Comparison of ENCODE assay signal across 13 cellular contexts in genomic region chr19:7450243-7451223, GRCh38. TPM values are rescaled to one million over a fixed set of nuclear protein-coding genes. Genes with fewer than 3 reads are reported as not detected.
DNase-seq lines count a peak whose midpoint lies in the region; ATAC-seq, FAIRE-seq and TF ChIP-seq lines count a peak whose summit lies in the region.
"Had no signal": no experiment of that assay in that cellular context is flagged by ENCODE, and none has a peak within 500 bp of the region (broad histone marks: within the 10 kb centered on the region; RNA-seq: fewer than 3 reads in every experiment).

No MANE protein-coding gene starts in this region.

- no peaks in the 10 kb centered on the region for H3K27me3 Mint-ChIP-seq in HFFc6 (ENCODE audit: insufficient read depth)
- H3K27me3 Mint-ChIP-seq: natural killer cell treated with Interleukin-12 subunit alpha and Interleukin-12 subunit beta and Interleukin-15 and Interleukin-18, amount 100 ng/mL, for 72 hours had no signal

- H3K36me3 ChIP-seq in esophagus muscularis mucosa (peaks cover 34 to 95% (median 76%) of the 10 kb centered on the region in 4 donors), mucosa of descending colon (ENCODE audit: low read depth) (peaks cover 9% of the 10 kb centered on the region)

- no peaks in the 10 kb centered on the region for H3K27me3 ChIP-seq in esophagus muscularis mucosa
- H3K27me3 ChIP-seq: suprapubic skin had no signal

- FAIRE-seq in G401.6 (lab: Jason Lieb, UNC): peak; percentile 15

- WGBS in esophagus muscularis mucosa: 79% methylated on average over 53 of the region's 53 CpGs

- no peak overlapping the region for H3K4me3 Mint-ChIP-seq in HFFc6
- H3K4me3 Mint-ChIP-seq: natural killer cell treated with Interleukin-12 subunit alpha and Interleukin-12 subunit beta and Interleukin-15 and Interleukin-18, amount 100 ng/mL, for 72 hours had no signal

- no peak for TF ChIP-seq CTCF in esophagus muscularis mucosa (IDR thresholded peaks at IDR 0.05)
- no peak for TF ChIP-seq CTCF in mucosa of descending colon (IDR thresholded peaks at IDR 0.05)
- no peak for TF ChIP-seq CTCF in HFFc6 (IDR thresholded peaks at IDR 0.05)

- peak; percentile 23 for ATAC-seq in mucosa of descending colon
- ATAC-seq: natural killer cell treated with Interleukin-12 subunit alpha and Interleukin-12 subunit beta and Interleukin-15 and Interleukin-18, amount 100 ng/mL, for 72 hours had no signal

- H3K4me1 Mint-ChIP-seq in HFFc6 (ENCODE audit: low read depth): no peaks in the 10 kb centered on the region

- H3K9me3 ChIP-seq in esophagus muscularis mucosa (no peaks in the 10 kb centered on the region), mucosa of descending colon (no peaks in the 10 kb centered on the region)
- H3K9me3 ChIP-seq: suprapubic skin had no signal

- TF ChIP-seq POLR2A in esophagus muscularis mucosa (IDR thresholded peaks at IDR 0.05; ENCODE audit: low read depth): no peak

- H3K27ac ChIP-seq in esophagus muscularis mucosa (replicated peaks in 1 of 4): no peak overlapping the region
- H3K27ac ChIP-seq: suprapubic skin had no signal

- H3K36me3 Mint-ChIP-seq in HFFc6 (ENCODE audit: low read depth): peaks cover 66% of the 10 kb centered on the region

- no peak for TF ChIP-seq EP300 in esophagus muscularis mucosa (IDR thresholded peaks at IDR 0.05)

- intact Hi-C loops in esophagus muscularis mucosa (cut with DNase I) (no loop called here), mucosa of descending colon (cut with DNase I, micrococcal nuclease) (no loop called here), head of caudate nucleus (cut with DNase I) (no loop called here)

- H3K27ac Mint-ChIP-seq in HFFc6: no peak overlapping the region
- H3K27ac Mint-ChIP-seq: activated T-helper 2 cell treated with anti-CD3 and anti-CD28 coated beads, Interferon-gamma antibody, Interleukin-2, Interleukin-4, amounts not matched to agents 10 μg/mL and 5 μg/mL and 100 μg/mL, durations not matched to agents 14 hours and 24 hours and 36 hours; natural killer cell treated with Interleukin-12 subunit alpha and Interleukin-12 subunit beta and Interleukin-15 and Interleukin-18, amount 100 ng/mL, for 72 hours had no signal

- H3K4me1 ChIP-seq in esophagus muscularis mucosa (no peaks in the 10 kb centered on the region), mucosa of descending colon (ENCODE audit: low read depth) (no peaks in the 10 kb centered on the region)
- H3K4me1 ChIP-seq: suprapubic skin had no signal

- H3K4me3 ChIP-seq in esophagus muscularis mucosa: no peak overlapping the region
- no peak overlapping the region for H3K4me3 ChIP-seq in mucosa of descending colon
- H3K4me3 ChIP-seq: suprapubic skin had no signal

- DNase-seq in RPMI7951 (ENCODE audit: low read depth): peak; percentile 18
- DNase-seq in esophagus muscularis mucosa (ENCODE audit: extremely low spot score): peak; percentile 98
- DNase-seq in mucosa of descending colon: no peak
- no peak for DNase-seq in DMS53 treated with DMSO at 0.1 percent for 48 hours (lab: John Stamatoyannopoulos, UW; ENCODE audit: unreplicated experiment)
- DNase-seq in cerebellum (ENCODE audit: low spot score): no peak
- no peak for DNase-seq in HFFc6
- DNase-seq in head of caudate nucleus: no peak
- DNase-seq: NCI-H1092 treated with DMSO at 0.1 percent for 48 hours, OCI-M1 had no signal

- peaks cover 33% of the 10 kb centered on the region for H3K9me3 Mint-ChIP-seq in HFFc6

RNA-seq across cellular contexts. Expression of gene PEX11G, which starts 38.3 kb away (rescaled TPM):
- total RNA-seq in RPMI7951 (2014; rRNA removed; shearing (Covaris generic)): 0.36 and 3.2 TPM in 2 replicates
- total RNA-seq in esophagus muscularis mucosa (1 to 10 TPM; 1.7 to 5.3 (median 3.7) TPM), mucosa of descending colon (1 to 10 TPM; 4.0 to 9.5 (median 8.1) TPM), cerebellum (1.4 TPM)
- total RNA-seq in HFFc6 (2021; fragmentation: NEBNext Ultra II Directional; extraction: Animal tissue kit (Norgen Biotek cat#: 25700)): 1 to 10 TPM in 3 of 6 experiments, under 1 TPM in 3; 0.51 to 2.8 (median 1.0) TPM

Comparison
In these comparisons a context has a peak if more than half of its experiments do, and no peak if none do; other contexts are left out.
1. DNase-seq: peak in RPMI7951 (single experiment) and esophagus muscularis mucosa (single experiment); none in mucosa of descending colon (0 of 3), DMS53 treated with DMSO at 0.1 percent for 48 hours (single experiment), cerebellum (single experiment), HFFc6 (single experiment) and head of caudate nucleus (0 of 42).